ENCODE assay signal across 16 cellular contexts in the genomic region with DNA sequence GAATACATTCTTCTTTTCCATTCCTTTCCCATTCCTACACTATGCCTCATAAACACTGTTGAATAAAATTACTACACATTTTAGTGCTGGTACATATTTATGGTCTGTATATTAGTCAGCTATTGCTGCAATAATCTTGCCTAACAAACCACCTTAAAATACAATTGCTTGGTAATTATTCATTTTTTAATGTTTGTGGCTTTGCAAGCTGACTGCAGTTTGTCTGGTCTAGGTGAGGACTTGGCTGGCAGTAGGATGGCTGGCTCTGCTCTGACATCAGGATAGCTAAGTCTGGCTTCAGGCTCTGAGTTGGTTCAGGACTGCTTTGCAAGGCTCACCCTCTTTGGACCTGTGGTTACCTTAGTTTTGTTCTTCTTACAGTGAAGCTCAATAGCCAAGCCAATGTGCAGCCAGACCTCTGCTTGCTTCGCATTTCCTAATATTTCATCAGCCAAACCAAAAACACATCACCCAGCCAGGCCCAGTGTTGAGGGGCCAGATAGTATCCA.
DNase-seq lines count a peak whose midpoint lies in the region; ATAC-seq and TF ChIP-seq lines count a peak whose summit lies in the region.
"Had no signal": no experiment of that assay in that cellular context is flagged by ENCODE, and none has a peak within 500 bp of the region (broad histone marks: within the 10 kb centered on the region; RNA-seq: fewer than 3 reads in every experiment).

No MANE protein-coding gene starts in this region.

- no peak for TF ChIP-seq RAD21 in IMR-90 (IDR thresholded peaks at IDR 0.05; ENCODE audit: low read length)
- no peak for TF ChIP-seq RAD21 in SK-N-SH (IDR thresholded peaks at IDR 0.05; ENCODE audit: low read length)

- H2AK5ac ChIP-seq in IMR-90 (ENCODE audit: low read depth, low read length) = peak overlapping the region; percentile 17; the same call in 1 of the 2 replicates

- H2BK15ac ChIP-seq in IMR-90 (ENCODE audit: low read depth, low read length) = peak overlapping the region; percentile 76; the same call in 2 of the 3 replicates

- H3K9me2 ChIP-seq in SK-N-SH = no peaks in the 10 kb centered on the region

- H3K23ac ChIP-seq in IMR-90 (ENCODE audit: low read depth, low read length) = peak overlapping the region; percentile 82; the same call in 1 of the 2 replicates

- no peaks in the 10 kb centered on the region for H3K27me3 ChIP-seq in IMR-90 (ENCODE audit: control insufficient read depth, insufficient read depth, low read length)
- H3K27me3 ChIP-seq in adipocyte (replicated peaks; ENCODE audit: control insufficient read depth, insufficient read depth, low read length) = no peaks in the 10 kb centered on the region
- peaks cover 46% of the 10 kb centered on the region for H3K27me3 ChIP-seq in endodermal cell (ENCODE audit: control insufficient read depth, insufficient read depth, low read length, poor library complexity, severe bottlenecking)
- no peaks in the 10 kb centered on the region for H3K27me3 ChIP-seq in SK-N-SH (ENCODE audit: insufficient read depth)
- H3K27me3 ChIP-seq: neutrophil, vagina had no signal

- H3K4me3 Mint-ChIP-seq in endodermal cell = no peak overlapping the region
- H3K4me3 Mint-ChIP-seq: activated naive CD4-positive, alpha-beta T cell treated with anti-CD3 and anti-CD28 coated beads, Interleukin-2, amount 10 ng/mL, durations not matched to agents 7 days and 5 days; central memory CD8-positive, alpha-beta T cell; memory B cell; stimulated activated naive CD8-positive, alpha-beta T cell treated with anti-CD3 and anti-CD28 coated beads, Interleukin-15, Interleukin-2, amounts not matched to agents 100 ng/mL and 50 ng/mL, for 24 hours had no signal

- H3K4me2 ChIP-seq in IMR-90 (ENCODE audit: low read depth, low read length) = no peak overlapping the region
- H3K4me2 ChIP-seq in SK-N-SH = no peak overlapping the region

- BruUV-seq in IMR-90 (replicated peaks; lab: Mats Ljungman, UMichigan) = no TSS peak

- H3K4me1 ChIP-seq in IMR-90 (ENCODE audit: control insufficient read depth, insufficient read depth, low read length) (peaks cover 6% of the 10 kb centered on the region), adipocyte (ENCODE audit: control insufficient read depth, insufficient read depth, low read length) (peaks cover 24% of the 10 kb centered on the region), endodermal cell (ENCODE audit: control insufficient read depth, insufficient read depth, low read length) (peaks cover 6% of the 10 kb centered on the region), SK-N-SH (ENCODE audit: control insufficient read depth in 1 of 2, insufficient read depth in 2 of 2, low read depth in 1 of 2, low read length in 1 of 2) (peaks cover 0 to 12% of the 10 kb centered on the region in 2 experiments; a peak in 1 of 4 replicates)
- H3K4me1 ChIP-seq: vagina had no signal

- peaks cover 18% of the 10 kb centered on the region for H3K4me1 Mint-ChIP-seq in endodermal cell
- H3K4me1 Mint-ChIP-seq: activated naive CD4-positive, alpha-beta T cell treated with anti-CD3 and anti-CD28 coated beads, Interleukin-2, amount 10 ng/mL, durations not matched to agents 7 days and 5 days; central memory CD8-positive, alpha-beta T cell; memory B cell had no signal

- peaks cover 47% of the 10 kb centered on the region for H3K27me3 Mint-ChIP-seq in endodermal cell (ENCODE audit: insufficient read depth)
- H3K27me3 Mint-ChIP-seq: activated naive CD4-positive, alpha-beta T cell treated with anti-CD3 and anti-CD28 coated beads, Interleukin-2, amount 10 ng/mL, durations not matched to agents 7 days and 5 days; central memory CD8-positive, alpha-beta T cell; memory B cell; stimulated activated naive CD8-positive, alpha-beta T cell treated with anti-CD3 and anti-CD28 coated beads, Interleukin-15, Interleukin-2, amounts not matched to agents 100 ng/mL and 50 ng/mL, for 24 hours had no signal

- CTCF ChIA-PET in IMR-90 (lab: Yijun Ruan, JAX) (interaction anchor here (0.6 kb wide), 1 partner anchor 747 kb away, joined by 6 read pairs; no protein-coding TSS in a partner anchor), SK-N-SH (lab: Yijun Ruan, JAX) (no interaction called here)

- no peak for TF ChIP-seq EP300 in SK-N-SH (IDR thresholded peaks at IDR 0.05; ENCODE audit: borderline replicate concordance in 1 of 2, low read depth in 1 of 2, low read length in 1 of 2)

- DNase-seq in A172 (ENCODE audit: low spot score) (peak; percentile 10), IMR-90 (peak; percentile 63), adipocyte (ENCODE audit: low read depth) (peak; percentile 72), fibroblast of the conjunctiva (ENCODE audit: low read depth) (peak; percentile 45), endodermal cell (no peak), SK-N-SH (no peak)
- DNase-seq: activated naive CD4-positive, alpha-beta T cell treated with anti-CD3 and anti-CD28 coated beads, Interleukin-2, amount 10 ng/mL, durations not matched to agents 7 days and 5 days; SW 1271 had no signal

- H4K5ac ChIP-seq in IMR-90 (ENCODE audit: low read depth, low read length) = no peak overlapping the region

- H2BK120ac ChIP-seq in IMR-90 (ENCODE audit: low read depth, low read length) = peak overlapping the region; percentile 86

- peak overlapping the region; percentile 69 for H2BK20ac ChIP-seq in IMR-90 (ENCODE audit: low read depth, low read length)

- intact Hi-C loops in IMR-90 (cut with micrococcal nuclease) = no loop called here

- H3K36me3 Mint-ChIP-seq in endodermal cell (ENCODE audit: low read depth) = no peaks in the 10 kb centered on the region
- H3K36me3 Mint-ChIP-seq: activated naive CD4-positive, alpha-beta T cell treated with anti-CD3 and anti-CD28 coated beads, Interleukin-2, amount 10 ng/mL, durations not matched to agents 7 days and 5 days; memory B cell had no signal

- no peak overlapping the region for H3K27ac ChIP-seq in IMR-90 (ENCODE audit: insufficient read depth, low read length)
- H3K27ac ChIP-seq in endodermal cell (ENCODE audit: low read depth, low read length) = no peak overlapping the region
- H3K27ac ChIP-seq in SK-N-SH (ENCODE audit: low read depth in 2 of 2, low read length in 1 of 2) = no peak overlapping the region
- H3K27ac ChIP-seq: neutrophil, skin epidermis, vagina had no signal

- H2AK9ac ChIP-seq in IMR-90 (replicated peaks; ENCODE audit: low read depth, low read length, poor library complexity) = peak overlapping the region; percentile 90

- peaks cover 4% of the 10 kb centered on the region; the same call in 1 of the 2 replicates for H3K9me1 ChIP-seq in IMR-90 (ENCODE audit: insufficient read depth, low read length)

- H2BK5ac ChIP-seq in IMR-90 (ENCODE audit: low read depth, low read length, poor library complexity, severe bottlenecking) = peak overlapping the region; percentile 80

- POLR2A ChIA-PET in IMR-90 (lab: Charles Lee; ENCODE audit: unreplicated experiment) (no interaction called here), SK-N-SH (lab: Yijun Ruan, JAX) (no interaction called here)

- TF ChIP-seq CTCF in IMR-90 (conservative IDR thresholded peaks at IDR 0.05; ENCODE audit: low read depth, low read length) (no peak), endodermal cell (conservative IDR thresholded peaks at IDR 0.05) (no peak), SK-N-SH (IDR thresholded peaks at IDR 0.05) (no peak)

- H3K36me3 ChIP-seq in IMR-90 (ENCODE audit: control insufficient read depth, insufficient read depth, low read length) (no peaks in the 10 kb centered on the region), adipocyte (ENCODE audit: control insufficient read depth, insufficient read depth, low read length, severe bottlenecking) (no peaks in the 10 kb centered on the region), endodermal cell (ENCODE audit: control insufficient read depth, insufficient read depth, low read length) (no peaks in the 10 kb centered on the region), SK-N-SH (replicated peaks in 1 of 2; ENCODE audit: control insufficient read depth in 1 of 2, insufficient read depth in 2 of 2, low read length in 1 of 2) (no peaks in the 10 kb centered on the region)
- H3K36me3 ChIP-seq: neutrophil, vagina had no signal

- H3K4me3 ChIP-seq in IMR-90 (ENCODE audit: insufficient read depth, low read depth, low read length) (no peak overlapping the region), adipocyte (ENCODE audit: low read length) (no peak overlapping the region), endodermal cell (ENCODE audit: low read length) (no peak overlapping the region), SK-N-SH (ENCODE audit: low read depth in 2 of 2, low read length in 1 of 2) (no peak overlapping the region)
- H3K4me3 ChIP-seq: skin epidermis, vagina had no signal

- H4K20me1 ChIP-seq in IMR-90 (ENCODE audit: insufficient read depth, low read length) (no peaks in the 10 kb centered on the region), SK-N-SH (ENCODE audit: insufficient read depth) (no peaks in the 10 kb centered on the region)

- H3K56ac ChIP-seq in IMR-90 (ENCODE audit: extremely low read depth, insufficient read depth, low read length) = no peak overlapping the region

- in situ Hi-C loops in IMR-90 (cut with MboI; ENCODE audit: low sequenced_read_pairs) = no loop called here

- H3K27ac Mint-ChIP-seq in endodermal cell = no peak overlapping the region
- H3K27ac Mint-ChIP-seq: activated naive CD4-positive, alpha-beta T cell treated with anti-CD3 and anti-CD28 coated beads, Interleukin-2, amount 10 ng/mL, durations not matched to agents 7 days and 5 days; memory B cell; stimulated activated naive CD8-positive, alpha-beta T cell treated with anti-CD3 and anti-CD28 coated beads, Interleukin-15, Interleukin-2, amounts not matched to agents 100 ng/mL and 50 ng/mL, for 24 hours had no signal

- peak overlapping the region; percentile 79 for H3K14ac ChIP-seq in IMR-90 (replicated peaks; ENCODE audit: low read depth, low read length)

- dilution Hi-C loops in IMR-90 (cut with HindIII; ENCODE audit: low sequenced_read_pairs, unreplicated experiment) = no loop called here

- H3K18ac ChIP-seq in IMR-90 (ENCODE audit: low read depth, low read length) = no peak overlapping the region

- H4K91ac ChIP-seq in IMR-90 (ENCODE audit: insufficient read depth, low read depth, low read length) = peak overlapping the region; percentile 62

- WGBS in IMR-90 (ENCODE audit: extremely low coverage in 2 of 2, insufficient read length in 1 of 2), 2 experiments = no CpG with 5 or more reads among the region's 1 CpG
- WGBS in endodermal cell (ENCODE audit: insufficient coverage in 1 of 2, insufficient read length in 1 of 2), 2 experiments = 100% methylated on average over 1 of the region's 1 CpG; no CpG with 5 or more reads in 1 of the 2 experiments
- 50% methylated on average over 1 of the region's 1 CpG for WGBS in SK-N-SH (ENCODE audit: low lambda C conversion rate)

- H3K9me3 Mint-ChIP-seq in endodermal cell = peaks cover 14% of the 10 kb centered on the region

- no peak for TF ChIP-seq POLR2A in IMR-90 (IDR thresholded peaks at IDR 0.05; ENCODE audit: low read depth, low read length)

- H3K79me1 ChIP-seq in IMR-90 (ENCODE audit: low read depth in 1 of 2, low read length in 2 of 2) = no peaks in the 10 kb centered on the region

- H2AFZ ChIP-seq in IMR-90 (replicated peaks; ENCODE audit: low read length, poor library complexity) = peak overlapping the region; percentile 73
- H2AFZ ChIP-seq in SK-N-SH (ENCODE audit: low read depth) = no peak overlapping the region

- no peaks in the 10 kb centered on the region for H3K9me3 ChIP-seq in IMR-90 (ENCODE audit: control insufficient read depth, insufficient read depth, low read length)
- H3K9me3 ChIP-seq in adipocyte (ENCODE audit: control insufficient read depth, low read length) = peaks cover 9% of the 10 kb centered on the region
- peaks cover 30% of the 10 kb centered on the region for H3K9me3 ChIP-seq in endodermal cell (ENCODE audit: control insufficient read depth, low read length)
- no peaks in the 10 kb centered on the region for H3K9me3 ChIP-seq in SK-N-SH
- H3K9me3 ChIP-seq: neutrophil, vagina had no signal

- H3K79me2 ChIP-seq in SK-N-SH (ENCODE audit: insufficient read depth) = no peaks in the 10 kb centered on the region

- H3F3A ChIP-seq in SK-N-SH (replicated peaks; ENCODE audit: insufficient read depth) = no peaks in the 10 kb centered on the region

- peak overlapping the region in 1 of 2 experiments; percentile 65; a peak in 2 of 4 replicates for H4K8ac ChIP-seq in IMR-90 (ENCODE audit: low read depth in 2 of 2, low read length in 2 of 2)

- no peak overlapping the region for H3K9ac ChIP-seq in IMR-90 (ENCODE audit: low read depth, low read length)
- H3K9ac ChIP-seq in adipocyte (ENCODE audit: low read length) = no peak overlapping the region
- H3K9ac ChIP-seq in endodermal cell (ENCODE audit: extremely low read depth, low read length, poor library complexity, severe bottlenecking) = no peak overlapping the region
- no peak overlapping the region for H3K9ac ChIP-seq in SK-N-SH

- peak overlapping the region; percentile 71 for H3K4ac ChIP-seq in IMR-90 (ENCODE audit: low read depth, low read length)

- peak; percentile 88 for ATAC-seq in IMR-90 (ENCODE audit: low read depth)
- ATAC-seq in GM21447 (IDR thresholded peaks at IDR 0.05; ENCODE audit: unreplicated experiment) = no peak
- no peak for ATAC-seq in GM18861 (IDR thresholded peaks at IDR 0.05; ENCODE audit: unreplicated experiment)

Comparison
In these comparisons a context has a peak if more than half of its experiments do, and no peak if none do; other contexts are left out.
1. DNase-seq: peak in A172 (single experiment), IMR-90 (single experiment), adipocyte (single experiment) and fibroblast of the conjunctiva (single experiment); none in endodermal cell (single experiment) and SK-N-SH (single experiment).